24 cellular contexts compared by ENCODE assay signal in genomic region chr20:10375191-10375590, GRCh38.
"Had no signal": no experiment of that assay in that cellular context is flagged by ENCODE, and none has a peak within 500 bp of the region (broad histone marks: within the 10 kb centered on the region; RNA-seq: fewer than 3 reads in every experiment).

No MANE protein-coding gene starts in this region.

- H3K27ac ChIP-seq: left ventricle myocardium inferior, ovary, right atrium auricular region, tibial nerve, uterus had no signal

- H3K4me1 ChIP-seq: right atrium auricular region, tibial nerve, uterus had no signal

- H3K9me3 ChIP-seq: ovary, right lobe of liver, tibial nerve, uterus had no signal

- H3K36me3 ChIP-seq: left ventricle myocardium inferior, ovary, right atrium auricular region, right lobe of liver, tibial nerve, uterus had no signal

- DNase-seq: hypothalamus; immature natural killer cell; kidney; left ventricle myocardium inferior; mesendoderm; naive B cell; natural killer cell; nephron progenitor cell; ovary; right lobe of liver; stimulated activated CD4-positive, alpha-beta T cell treated with anti-CD3 and anti-CD28 coated beads, Interleukin-1b, Interleukin-23, amount 100 ng/mL, for 48 hours; stimulated activated CD4-positive, alpha-beta T cell treated with anti-CD3 and anti-CD28 coated beads, Interleukin-2, amount 100 ng/mL, for 48 hours; stimulated activated CD4-positive, alpha-beta T cell treated with anti-CD3 and anti-CD28 coated beads, Interleukin-4, amount 100 ng/mL, for 4 hours; stimulated activated CD8-positive, alpha-beta memory T cell treated with anti-CD3 and anti-CD28 coated beads, Interleukin-4, amount 100 ng/mL, for 48 hours; stimulated activated naive CD4-positive, alpha-beta T cell treated with Interleukin-2 at 50 U/mL for 16 hours; stimulated activated naive CD8-positive, alpha-beta T cell treated with anti-CD3 and anti-CD28 coated beads, Interleukin-15, amount 100 ng/mL, for 72 hours; substantia nigra; uterus had no signal

- ATAC-seq: natural killer cell; stimulated activated memory B cell treated with anti-CD40 and anti-IgM and Interleukin-4, amounts not matched to agents 10 μg/mL and 1 μg/mL and 100 μg/mL, for 72 hours; stimulated activated naive CD8-positive, alpha-beta T cell treated with anti-CD3 and anti-CD28 coated beads, Interleukin-15, amount 100 ng/mL, for 72 hours had no signal

- H3K27me3 ChIP-seq: ovary, right atrium auricular region, right lobe of liver, tibial nerve, uterus had no signal

- FAIRE-seq: islet of Langerhans, kidney had no signal

- H3K4me3 ChIP-seq: left ventricle myocardium inferior, lung, ovary, right atrium auricular region, right lobe of liver, smooth muscle cell, tibial nerve, uterus had no signal

- H3K4me2 ChIP-seq: smooth muscle cell had no signal
